ENCODE assay signal across 17 cellular contexts in the genomic region with DNA sequence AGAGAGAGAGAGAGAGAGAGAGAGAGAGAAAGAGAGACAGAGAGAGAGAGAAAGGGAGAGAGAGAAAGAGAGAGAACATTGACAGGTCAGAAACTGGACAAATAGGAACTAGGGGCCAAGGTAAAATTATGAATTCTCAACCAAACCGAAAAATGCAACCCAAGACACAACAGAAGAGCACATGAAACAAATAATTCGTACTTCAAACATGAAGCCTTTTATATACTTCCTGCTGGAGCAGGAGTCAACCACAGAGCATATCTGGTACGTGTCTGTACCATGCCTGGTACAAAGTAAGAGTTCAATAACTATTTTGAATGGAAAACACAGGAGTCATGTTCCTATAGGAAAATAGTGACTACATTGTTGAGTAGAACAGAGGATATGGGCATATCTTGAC. TPM values are rescaled to one million over a fixed set of nuclear protein-coding genes. Genes with fewer than 3 reads are reported as not detected.
A peak's percentile ranks its signal among the peaks of the same experiment; 100 is the strongest.
DNase-seq lines count a peak whose midpoint lies in the region; ATAC-seq, FAIRE-seq and TF ChIP-seq lines count a peak whose summit lies in the region.
"Had no signal": no experiment of that assay in that cellular context is flagged by ENCODE, and none has a peak within 500 bp of the region (broad histone marks: within the 10 kb centered on the region; RNA-seq: fewer than 3 reads in every experiment).

No MANE protein-coding gene starts in this region.

- no peaks in the 10 kb centered on the region for H3K36me3 Mint-ChIP-seq in activated naive CD4-positive, alpha-beta T cell treated with anti-CD3 and anti-CD28 coated beads, Interleukin-2, amount 50 U/mL, for 72 hours
- no peaks in the 10 kb centered on the region for H3K36me3 Mint-ChIP-seq in activated CD8-positive, alpha-beta T cell treated with anti-CD3 and anti-CD28 coated beads for 36 hours (ENCODE audit: low read depth)
- H3K36me3 Mint-ChIP-seq in stimulated activated effector memory CD8-positive, alpha-beta T cell treated with anti-CD3 and anti-CD28 coated beads, Interleukin-12 subunit alpha, Interleukin-12 subunit beta, amount 100 ng/mL, for 72 hours, result no peaks in the 10 kb centered on the region

- DNase-seq in activated naive CD4-positive, alpha-beta T cell treated with anti-CD3 and anti-CD28 coated beads, Interleukin-2, amount 50 U/mL, for 72 hours (ENCODE audit: low spot score in 2 of 2), result no peak
- DNase-seq in activated naive CD4-positive, alpha-beta T cell treated with anti-CD3 and anti-CD28 coated beads, Interleukin-2, amount 50 U/mL, for 16 hours, result no peak
- no peak for DNase-seq in activated CD8-positive, alpha-beta T cell treated with anti-CD3 and anti-CD28 coated beads for 36 hours
- no peak for DNase-seq in stimulated activated effector memory CD8-positive, alpha-beta T cell treated with anti-CD3 and anti-CD28 coated beads, Interleukin-12 subunit alpha, Interleukin-12 subunit beta, amount 100 ng/mL, for 72 hours (ENCODE audit: low spot score in 2 of 2)
- DNase-seq in midbrain (lab: John Stamatoyannopoulos, UW) (no peak), frontal cortex (ENCODE audit: low spot score in 2 of 2) (no peak), HPDE6-E6E7 (ENCODE audit: extremely low spot score) (no peak)
- DNase-seq: activated gamma-delta T cell treated with Interleukin-2 at 50 U/mL for 16 hours, GOT3, heart left ventricle, NCI-H1694 treated with DMSO at 0.1 percent for 48 hours, NCI-H748 treated with DMSO at 0.1 percent for 48 hours, nucleus accumbens, retina, SHP77 had no signal

- no peaks in the 10 kb centered on the region for H3K27me3 Mint-ChIP-seq in activated CD8-positive, alpha-beta T cell treated with anti-CD3 and anti-CD28 coated beads for 36 hours

- H3K4me3 Mint-ChIP-seq in activated CD8-positive, alpha-beta T cell treated with anti-CD3 and anti-CD28 coated beads for 36 hours, result peak overlapping the region; percentile 1
- H3K4me3 Mint-ChIP-seq in stimulated activated effector memory CD8-positive, alpha-beta T cell treated with anti-CD3 and anti-CD28 coated beads, Interleukin-12 subunit alpha, Interleukin-12 subunit beta, amount 100 ng/mL, for 72 hours, result no peak overlapping the region

- peak; percentile 46 to 58 for ATAC-seq in activated naive CD4-positive, alpha-beta T cell treated with anti-CD3 and anti-CD28 coated beads, Interleukin-2, amount 50 U/mL, for 72 hours
- ATAC-seq in HG02885 (IDR thresholded peaks at IDR 0.05; ENCODE audit: poor library complexity, unreplicated experiment), result peak; percentile 43
- ATAC-seq in activated CD8-positive, alpha-beta T cell treated with anti-CD3 and anti-CD28 coated beads for 36 hours, result peak; percentile 71
- ATAC-seq in stimulated activated effector memory CD8-positive, alpha-beta T cell treated with anti-CD3 and anti-CD28 coated beads, Interleukin-12 subunit alpha, Interleukin-12 subunit beta, amount 100 ng/mL, for 72 hours, result peak; percentile 51
- ATAC-seq: heart left ventricle had no signal

- TF ChIP-seq CTCF in activated CD8-positive, alpha-beta T cell treated with anti-CD3 and anti-CD28 coated beads for 36 hours (IDR thresholded peaks at IDR 0.05), result no peak

- H3K4me1 Mint-ChIP-seq in activated CD8-positive, alpha-beta T cell treated with anti-CD3 and anti-CD28 coated beads for 36 hours (ENCODE audit: low read depth), result peaks cover 24% of the 10 kb centered on the region
- peaks cover 16% of the 10 kb centered on the region for H3K4me1 Mint-ChIP-seq in stimulated activated effector memory CD8-positive, alpha-beta T cell treated with anti-CD3 and anti-CD28 coated beads, Interleukin-12 subunit alpha, Interleukin-12 subunit beta, amount 100 ng/mL, for 72 hours

- intact Hi-C loops in activated CD8-positive, alpha-beta T cell treated with anti-CD3 and anti-CD28 coated beads for 36 hours (cut with micrococcal nuclease), result no loop called here

- peaks cover 0 to 13% of the 10 kb centered on the region in 2 donors for H3K9me3 Mint-ChIP-seq in activated naive CD4-positive, alpha-beta T cell treated with anti-CD3 and anti-CD28 coated beads, Interleukin-2, amount 50 U/mL, for 72 hours
- H3K9me3 Mint-ChIP-seq in activated CD8-positive, alpha-beta T cell treated with anti-CD3 and anti-CD28 coated beads for 36 hours, result no peaks in the 10 kb centered on the region
- no peaks in the 10 kb centered on the region for H3K9me3 Mint-ChIP-seq in stimulated activated effector memory CD8-positive, alpha-beta T cell treated with anti-CD3 and anti-CD28 coated beads, Interleukin-12 subunit alpha, Interleukin-12 subunit beta, amount 100 ng/mL, for 72 hours

- FAIRE-seq in frontal cortex (lab: Jason Lieb, UNC), result no peak
- FAIRE-seq: HTR-8/SVneo had no signal

- peak overlapping the region in 1 of 2 donors; percentile 1 for H3K27ac Mint-ChIP-seq in activated naive CD4-positive, alpha-beta T cell treated with anti-CD3 and anti-CD28 coated beads, Interleukin-2, amount 50 U/mL, for 72 hours
- H3K27ac Mint-ChIP-seq in activated CD8-positive, alpha-beta T cell treated with anti-CD3 and anti-CD28 coated beads for 36 hours, result peak overlapping the region; percentile 9
- no peak overlapping the region for H3K27ac Mint-ChIP-seq in stimulated activated effector memory CD8-positive, alpha-beta T cell treated with anti-CD3 and anti-CD28 coated beads, Interleukin-12 subunit alpha, Interleukin-12 subunit beta, amount 100 ng/mL, for 72 hours

- CTCF ChIA-PET in activated CD8-positive, alpha-beta T cell treated with anti-CD3 and anti-CD28 coated beads for 36 hours (lab: Charles Lee), result no interaction called here

- POLR2A ChIA-PET in activated CD8-positive, alpha-beta T cell treated with anti-CD3 and anti-CD28 coated beads for 36 hours (lab: Charles Lee), result no interaction called here

RNA-seq across cellular contexts. Expression of gene VPS54, which starts 6.5 kb away (rescaled TPM):
- total RNA-seq in activated naive CD4-positive, alpha-beta T cell treated with anti-CD3 and anti-CD28 coated beads, Interleukin-2, amount 50 U/mL, for 72 hours, result 10 to 100 TPM in 1 of 2 donors, 1 to 10 TPM in 1; 2.6 to 10.1 TPM
- total RNA-seq in activated CD8-positive, alpha-beta T cell treated with anti-CD3 and anti-CD28 coated beads for 36 hours, result 1 to 10 TPM; 8.9 to 9.4 TPM
- total RNA-seq in frontal cortex, result 38.7 TPM
